ENCODE assay signal across 1 cellular context in the genomic region with DNA sequence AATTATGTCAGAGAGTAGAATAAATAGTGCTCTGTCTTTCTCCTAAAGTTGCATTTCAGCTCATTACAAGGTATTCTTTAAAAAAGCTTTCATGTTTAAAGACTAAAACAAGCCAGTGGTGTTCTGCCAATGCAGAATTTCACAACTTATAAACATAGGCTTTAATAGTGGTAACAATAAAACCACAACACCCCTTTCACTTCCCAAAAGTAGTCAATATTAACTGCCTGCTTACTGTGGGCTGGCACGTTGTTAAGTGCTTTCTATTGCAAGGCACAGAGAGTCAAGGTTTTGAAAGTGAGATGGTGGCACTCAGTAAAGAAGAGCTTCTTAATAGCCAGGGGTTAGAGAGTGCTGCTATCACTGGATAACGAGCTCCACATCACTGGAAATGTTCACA.
TF ChIP-seq lines count a peak whose summit lies in the region.

No MANE protein-coding gene starts in this region.

TF ChIP-seq in GM12878, 131 proteins besides CTCF, POLR2A, EP300 and RAD21 (continued from another document):
- TF ChIP-seq, protein P1, sequence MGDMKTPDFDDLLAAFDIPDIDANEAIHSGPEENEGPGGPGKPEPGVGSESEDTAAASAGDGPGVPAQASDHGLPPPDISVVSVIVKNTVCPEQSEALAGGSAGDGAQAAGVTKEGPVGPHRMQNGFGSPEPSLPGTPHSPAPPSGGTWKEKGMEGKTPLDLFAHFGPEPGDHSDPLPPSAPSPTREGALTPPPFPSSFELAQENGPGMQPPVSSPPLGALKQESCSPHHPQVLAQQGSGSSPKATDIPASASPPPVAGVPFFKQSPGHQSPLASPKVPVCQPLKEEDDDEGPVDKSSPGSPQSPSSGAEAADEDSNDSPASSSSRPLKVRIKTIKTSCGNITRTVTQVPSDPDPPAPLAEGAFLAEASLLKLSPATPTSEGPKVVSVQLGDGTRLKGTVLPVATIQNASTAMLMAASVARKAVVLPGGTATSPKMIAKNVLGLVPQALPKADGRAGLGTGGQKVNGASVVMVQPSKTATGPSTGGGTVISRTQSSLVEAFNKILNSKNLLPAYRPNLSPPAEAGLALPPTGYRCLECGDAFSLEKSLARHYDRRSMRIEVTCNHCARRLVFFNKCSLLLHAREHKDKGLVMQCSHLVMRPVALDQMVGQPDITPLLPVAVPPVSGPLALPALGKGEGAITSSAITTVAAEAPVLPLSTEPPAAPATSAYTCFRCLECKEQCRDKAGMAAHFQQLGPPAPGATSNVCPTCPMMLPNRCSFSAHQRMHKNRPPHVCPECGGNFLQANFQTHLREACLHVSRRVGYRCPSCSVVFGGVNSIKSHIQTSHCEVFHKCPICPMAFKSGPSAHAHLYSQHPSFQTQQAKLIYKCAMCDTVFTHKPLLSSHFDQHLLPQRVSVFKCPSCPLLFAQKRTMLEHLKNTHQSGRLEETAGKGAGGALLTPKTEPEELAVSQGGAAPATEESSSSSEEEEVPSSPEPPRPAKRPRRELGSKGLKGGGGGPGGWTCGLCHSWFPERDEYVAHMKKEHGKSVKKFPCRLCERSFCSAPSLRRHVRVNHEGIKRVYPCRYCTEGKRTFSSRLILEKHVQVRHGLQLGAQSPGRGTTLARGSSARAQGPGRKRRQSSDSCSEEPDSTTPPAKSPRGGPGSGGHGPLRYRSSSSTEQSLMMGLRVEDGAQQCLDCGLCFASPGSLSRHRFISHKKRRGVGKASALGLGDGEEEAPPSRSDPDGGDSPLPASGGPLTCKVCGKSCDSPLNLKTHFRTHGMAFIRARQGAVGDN (IDR thresholded peaks at IDR 0.05), result no peak
- no peak for TF ChIP-seq TCF12 (IDR thresholded peaks at IDR 0.05; ENCODE audit: low read depth, low read length)
- TF ChIP-seq SUPT20H (IDR thresholded peaks at IDR 0.05; ENCODE audit: borderline replicate concordance, control insufficient read depth, low read depth, low read length), result no peak
- TF ChIP-seq RFX5 (IDR thresholded peaks at IDR 0.05; ENCODE audit: low read depth, low read length), result no peak
- TF ChIP-seq SREBF2 (IDR thresholded peaks at IDR 0.05; ENCODE audit: low read length), result no peak
- no peak for TF ChIP-seq SMARCA5 (IDR thresholded peaks at IDR 0.05)
- no peak for TF ChIP-seq EZH2 (IDR thresholded peaks at IDR 0.05; ENCODE audit: borderline replicate concordance, control insufficient read depth, low read depth, low read length)
- no peak for TF ChIP-seq NR2C1 (IDR thresholded peaks at IDR 0.05)
- TF ChIP-seq HDAC6 (IDR thresholded peaks at IDR 0.05; ENCODE audit: unreplicated experiment), result no peak
- TF ChIP-seq ATF7 (IDR thresholded peaks at IDR 0.05; ENCODE audit: low read depth), result no peak
- TF ChIP-seq CBX3 (IDR thresholded peaks at IDR 0.05; ENCODE audit: borderline replicate concordance, low read depth), result no peak
- no peak for TF ChIP-seq KAT2A (conservative IDR thresholded peaks at IDR 0.05; ENCODE audit: control insufficient read depth, low read depth, low read length)
- TF ChIP-seq STAT3 (IDR thresholded peaks at IDR 0.05; ENCODE audit: low read depth, low read length), result no peak
- no peak for TF ChIP-seq FOS (IDR thresholded peaks at IDR 0.05; ENCODE audit: borderline replicate concordance, extremely low read depth, insufficient read length)
TF ChIP-seq in GM12878: peak in this region for 0.
